9 cellular contexts compared by ENCODE assay signal in genomic region chr22:50548046-50548912, GRCh38. TPM values are rescaled to one million over a fixed set of nuclear protein-coding genes. Genes with fewer than 3 reads are reported as not detected.
A peak's percentile ranks its signal among the peaks of the same experiment; 100 is the strongest.
DNase-seq lines count a peak whose midpoint lies in the region; ATAC-seq, FAIRE-seq and TF ChIP-seq lines count a peak whose summit lies in the region.
"Had no signal": no experiment of that assay in that cellular context is flagged by ENCODE, and none has a peak within 500 bp of the region (broad histone marks: within the 10 kb centered on the region; RNA-seq: fewer than 3 reads in every experiment).

No MANE protein-coding gene starts in this region.

- H3K27ac Mint-ChIP-seq in activated CD4-positive, alpha-beta memory T cell treated with anti-CD3 and anti-CD28 coated beads, Interleukin-2, amount 10 ng/mL, durations not matched to agents 7 days and 5 days, result peak overlapping the region; percentile 73
- H3K27ac Mint-ChIP-seq in stimulated activated naive B cell treated with anti-CD40 and anti-IgM and Interleukin-4, amounts not matched to agents 10 μg/mL and 1 μg/mL and 100 μg/mL, for 72 hours, result peak overlapping the region; percentile 51

- ATAC-seq in stimulated activated naive B cell treated with anti-CD40 and anti-IgM and Interleukin-4, amounts not matched to agents 10 μg/mL and 1 μg/mL and 100 μg/mL, for 72 hours (replicated peaks), result peak; percentile 30 to 50
- ATAC-seq in HG03159 (IDR thresholded peaks at IDR 0.05; ENCODE audit: unreplicated experiment) (no peak), sciatic nerve (no peak)

- H3K27me3 Mint-ChIP-seq in activated CD4-positive, alpha-beta memory T cell treated with anti-CD3 and anti-CD28 coated beads, Interleukin-2, amount 10 ng/mL, durations not matched to agents 7 days and 5 days, result no peaks in the 10 kb centered on the region
- no peaks in the 10 kb centered on the region for H3K27me3 Mint-ChIP-seq in stimulated activated naive B cell treated with anti-CD40 and anti-IgM and Interleukin-4, amounts not matched to agents 10 μg/mL and 1 μg/mL and 100 μg/mL, for 72 hours

- intact Hi-C loops in sciatic nerve (cut with DNase I), result no loop called here

- CTCF ChIA-PET in activated CD4-positive, alpha-beta memory T cell treated with anti-CD3 and anti-CD28 coated beads, Interleukin-2, amount 10 ng/mL, durations not matched to agents 7 days and 5 days (lab: Charles Lee), result interaction anchor here (1.0 to 5.6 kb wide), 12 partner anchors 9 to 73 kb away, joined by 3 to 48 read pairs (median 6); partner anchors contain the start of genes CPT1B, SCO2, SYCE3 and TYMP

- FAIRE-seq in frontal cortex (lab: Jason Lieb, UNC), result no peak

- H3K36me3 Mint-ChIP-seq in activated CD4-positive, alpha-beta memory T cell treated with anti-CD3 and anti-CD28 coated beads, Interleukin-2, amount 10 ng/mL, durations not matched to agents 7 days and 5 days (ENCODE audit: low read depth), result peaks cover 3% of the 10 kb centered on the region
- no peaks in the 10 kb centered on the region for H3K36me3 Mint-ChIP-seq in stimulated activated naive B cell treated with anti-CD40 and anti-IgM and Interleukin-4, amounts not matched to agents 10 μg/mL and 1 μg/mL and 100 μg/mL, for 72 hours

- no peaks in the 10 kb centered on the region for H3K9me3 Mint-ChIP-seq in activated CD4-positive, alpha-beta memory T cell treated with anti-CD3 and anti-CD28 coated beads, Interleukin-2, amount 10 ng/mL, durations not matched to agents 7 days and 5 days
- no peaks in the 10 kb centered on the region for H3K9me3 Mint-ChIP-seq in stimulated activated naive B cell treated with anti-CD40 and anti-IgM and Interleukin-4, amounts not matched to agents 10 μg/mL and 1 μg/mL and 100 μg/mL, for 72 hours

- peak; percentile 70 for TF ChIP-seq POLR2A in GM19099 (IDR thresholded peaks at IDR 0.05; ENCODE audit: extremely low read depth, insufficient read length, low read depth)

- H3K4me1 Mint-ChIP-seq in activated CD4-positive, alpha-beta memory T cell treated with anti-CD3 and anti-CD28 coated beads, Interleukin-2, amount 10 ng/mL, durations not matched to agents 7 days and 5 days, result peaks cover 44% of the 10 kb centered on the region
- peaks cover 9 to 44% of the 10 kb centered on the region in 2 donors for H3K4me1 Mint-ChIP-seq in stimulated activated naive B cell treated with anti-CD40 and anti-IgM and Interleukin-4, amounts not matched to agents 10 μg/mL and 1 μg/mL and 100 μg/mL, for 72 hours

- peak; percentile 68 for DNase-seq in activated CD4-positive, alpha-beta memory T cell treated with anti-CD3 and anti-CD28 coated beads, Interleukin-2, amount 10 ng/mL, durations not matched to agents 7 days and 5 days
- DNase-seq in frontal cortex (ENCODE audit: low spot score in 2 of 2), result peak; percentile 55 to 57
- DNase-seq in stimulated activated naive B cell treated with anti-CD40 and anti-IgM and Interleukin-4, amounts not matched to agents 10 μg/mL and 1 μg/mL and 100 μg/mL, for 72 hours, result peak; percentile 30
- DNase-seq in pons (ENCODE audit: low spot score), result no peak
- no peak for DNase-seq in sciatic nerve (ENCODE audit: low spot score)
- DNase-seq in HuH-7.5 (ENCODE audit: low spot score), result no peak

- POLR2A ChIA-PET in activated CD4-positive, alpha-beta memory T cell treated with anti-CD3 and anti-CD28 coated beads, Interleukin-2, amount 10 ng/mL, durations not matched to agents 7 days and 5 days (lab: Charles Lee), result interaction anchor here (0.8 to 8.9 kb wide), 14 partner anchors 9 to 578 kb away, joined by 3 to 151 read pairs (median 15); partner anchors contain the start of genes ARSA, CHKB, LMF2 and NCAPH2

- peak overlapping the region; percentile 63 for H3K4me3 Mint-ChIP-seq in activated CD4-positive, alpha-beta memory T cell treated with anti-CD3 and anti-CD28 coated beads, Interleukin-2, amount 10 ng/mL, durations not matched to agents 7 days and 5 days
- peak overlapping the region; percentile 17 to 77 for H3K4me3 Mint-ChIP-seq in stimulated activated naive B cell treated with anti-CD40 and anti-IgM and Interleukin-4, amounts not matched to agents 10 μg/mL and 1 μg/mL and 100 μg/mL, for 72 hours

RNA-seq across cellular contexts. Expression of gene KLHDC7B, which starts 2.6 kb away (rescaled TPM):
- 1 to 10 TPM; 8.0 to 8.4 TPM for total RNA-seq in activated CD4-positive, alpha-beta memory T cell treated with anti-CD3 and anti-CD28 coated beads, Interleukin-2, amount 10 ng/mL, durations not matched to agents 7 days and 5 days
- total RNA-seq in frontal cortex (not detected), sciatic nerve (0.13 TPM)

RNA-seq across cellular contexts. Expression of gene SYCE3, which starts 14.4 kb away (rescaled TPM):
- under 1 TPM; 0.58 to 0.71 TPM for total RNA-seq in activated CD4-positive, alpha-beta memory T cell treated with anti-CD3 and anti-CD28 coated beads, Interleukin-2, amount 10 ng/mL, durations not matched to agents 7 days and 5 days
- total RNA-seq in frontal cortex (not detected), sciatic nerve (not detected)
- total RNA-seq: T-helper 1 cell treated with Interleukin-12 subunit alpha and Interleukin-12 subunit beta and Interleukin-4 antibody, amounts not matched to agents 30 ng/mL and 1 ng/mL, for 36 hours had no signal

RNA-seq across cellular contexts. Expression of gene TYMP, which starts 18.5 kb away (rescaled TPM):
- total RNA-seq in activated CD4-positive, alpha-beta memory T cell treated with anti-CD3 and anti-CD28 coated beads, Interleukin-2, amount 10 ng/mL, durations not matched to agents 7 days and 5 days, result 10 to 100 TPM; 89.1 to 90.2 TPM
- total RNA-seq in frontal cortex, result 1.6 TPM
- 44.5 TPM for total RNA-seq in sciatic nerve

RNA-seq across cellular contexts. Expression of gene SCO2, which starts 22.9 kb away (rescaled TPM):
- total RNA-seq in activated CD4-positive, alpha-beta memory T cell treated with anti-CD3 and anti-CD28 coated beads, Interleukin-2, amount 10 ng/mL, durations not matched to agents 7 days and 5 days, result 1 to 10 TPM; 6.4 to 7.0 TPM
- total RNA-seq in frontal cortex (0.82 TPM), sciatic nerve (1.9 TPM)

RNA-seq across cellular contexts. Expression of gene CPT1B, which starts 29.9 kb away (rescaled TPM):
- 10 to 100 TPM; 60.8 to 60.9 TPM for total RNA-seq in activated CD4-positive, alpha-beta memory T cell treated with anti-CD3 and anti-CD28 coated beads, Interleukin-2, amount 10 ng/mL, durations not matched to agents 7 days and 5 days
- total RNA-seq in frontal cortex, result 5.7 TPM
- 18.2 TPM for total RNA-seq in sciatic nerve

Comparison
In these comparisons a context has a peak if more than half of its experiments do, and no peak if none do; other contexts are left out.
1. DNase-seq: peak in activated CD4-positive, alpha-beta memory T cell treated with anti-CD3 and anti-CD28 coated beads, Interleukin-2, amount 10 ng/mL, durations not matched to agents 7 days and 5 days (single experiment), frontal cortex (2 of 2) and stimulated activated naive B cell treated with anti-CD40 and anti-IgM and Interleukin-4, amounts not matched to agents 10 μg/mL and 1 μg/mL and 100 μg/mL, for 72 hours (single experiment); none in pons (single experiment), sciatic nerve (single experiment) and HuH-7.5 (single experiment).
2. ATAC-seq: peak in stimulated activated naive B cell treated with anti-CD40 and anti-IgM and Interleukin-4, amounts not matched to agents 10 μg/mL and 1 μg/mL and 100 μg/mL, for 72 hours (2 of 2); none in HG03159 (single experiment) and sciatic nerve (single experiment).
3. RNA of gene TYMP, which starts 18.5 kb away (total RNA-seq): 89.1 to 90.2 TPM in activated CD4-positive, alpha-beta memory T cell treated with anti-CD3 and anti-CD28 coated beads, Interleukin-2, amount 10 ng/mL, durations not matched to agents 7 days and 5 days and 44.5 TPM in sciatic nerve (single experiment); 1.6 TPM in frontal cortex (single experiment); every median in the first group is over 10 times any median in the second.